25 cellular contexts compared by ENCODE assay signal in genomic region chr11:93143186-93143585, GRCh38. TPM values are rescaled to one million over a fixed set of nuclear protein-coding genes. Genes with fewer than 3 reads are reported as not detected.
DNase-seq lines count a peak whose midpoint lies in the region; ATAC-seq lines count a peak whose summit lies in the region.
"Had no signal": no experiment of that assay in that cellular context is flagged by ENCODE, and none has a peak within 500 bp of the region (broad histone marks: within the 10 kb centered on the region; RNA-seq: fewer than 3 reads in every experiment).

No MANE protein-coding gene starts in this region.

- DNase-seq in activated CD8-positive, alpha-beta memory T cell treated with anti-CD3 and anti-CD28 coated beads, Interleukin-2, amount 10 ng/mL, durations not matched to agents 7 days and 5 days: no peak
- no peak for DNase-seq in activated CD8-positive, alpha-beta memory T cell treated with anti-CD3 and anti-CD28 coated beads for 24 hours
- DNase-seq in activated T-helper 2 cell treated with anti-CD3 and anti-CD28 coated beads, Interferon-gamma antibody, Interleukin-2, Interleukin-4, amounts not matched to agents 10 μg/mL and 5 μg/mL and 100 μg/mL, durations not matched to agents 14 hours and 24 hours and 36 hours (ENCODE audit: low spot score): no peak
- peak; percentile 73 for DNase-seq in fibroblast of peridontal ligament (ENCODE audit: extremely low read depth)
- no peak for DNase-seq in activated T-cell treated with anti-CD3 and anti-CD28 coated beads for 4 hours
- no peak for DNase-seq in DMS53 treated with DMSO at 0.1 percent for 48 hours (lab: John Stamatoyannopoulos, UW; ENCODE audit: unreplicated experiment)
- DNase-seq in SIG-M5 treated with dmso at 0.1 percent for 504 hours (lab: John Stamatoyannopoulos, UW; ENCODE audit: unreplicated experiment): no peak
- DNase-seq in NCI-H2081 (lab: John Stamatoyannopoulos, UW): no peak
- DNase-seq: 8988T; activated CD4-positive, alpha-beta T cell treated with anti-CD3 and anti-CD28 coated beads for 48 hours; activated naive CD4-positive, alpha-beta T cell treated with anti-CD3 and anti-CD28 coated beads for 36 hours; activated T-cell treated with anti-CD3 and anti-CD28 coated beads, Interleukin-2, amount 50 U/mL, for 72 hours; amniotic stem cell; CD8-positive, alpha-beta T cell; H7; Kasumi-1; left lung; mesendoderm; NCI-H187; NCI-H524; NK-92 treated with Interleukin-12 subunit alpha and Interleukin-12 subunit beta, amount 100 ng/mL, for 24 hours; psoas muscle; Right ventricle myocardium superior; uterus had no signal

- peaks cover 11% of the 10 kb centered on the region for H3K4me1 Mint-ChIP-seq in activated CD8-positive, alpha-beta memory T cell treated with anti-CD3 and anti-CD28 coated beads, Interleukin-2, amount 10 ng/mL, durations not matched to agents 7 days and 5 days
- H3K4me1 Mint-ChIP-seq in activated T-helper 2 cell treated with anti-CD3 and anti-CD28 coated beads, Interferon-gamma antibody, Interleukin-2, Interleukin-4, amounts not matched to agents 10 μg/mL and 5 μg/mL and 100 μg/mL, durations not matched to agents 14 hours and 24 hours and 36 hours (ENCODE audit: low read depth): peaks cover 9% of the 10 kb centered on the region

- no peaks in the 10 kb centered on the region for H3K36me3 Mint-ChIP-seq in activated CD8-positive, alpha-beta memory T cell treated with anti-CD3 and anti-CD28 coated beads, Interleukin-2, amount 10 ng/mL, durations not matched to agents 7 days and 5 days
- no peaks in the 10 kb centered on the region for H3K36me3 Mint-ChIP-seq in activated T-helper 2 cell treated with anti-CD3 and anti-CD28 coated beads, Interferon-gamma antibody, Interleukin-2, Interleukin-4, amounts not matched to agents 10 μg/mL and 5 μg/mL and 100 μg/mL, durations not matched to agents 14 hours and 24 hours and 36 hours (ENCODE audit: low read depth)

- no peaks in the 10 kb centered on the region for H3K27me3 Mint-ChIP-seq in activated CD8-positive, alpha-beta memory T cell treated with anti-CD3 and anti-CD28 coated beads, Interleukin-2, amount 10 ng/mL, durations not matched to agents 7 days and 5 days
- H3K27me3 Mint-ChIP-seq in activated T-helper 2 cell treated with anti-CD3 and anti-CD28 coated beads, Interferon-gamma antibody, Interleukin-2, Interleukin-4, amounts not matched to agents 10 μg/mL and 5 μg/mL and 100 μg/mL, durations not matched to agents 14 hours and 24 hours and 36 hours (ENCODE audit: low read depth): no peaks in the 10 kb centered on the region
- H3K27me3 Mint-ChIP-seq: stimulated activated naive CD8-positive, alpha-beta T cell treated with anti-CD3 and anti-CD28 coated beads, Interleukin-15, Interleukin-2, amounts not matched to agents 100 ng/mL and 50 ng/mL, for 24 hours had no signal

- no peak overlapping the region for H3K4me3 Mint-ChIP-seq in activated CD8-positive, alpha-beta memory T cell treated with anti-CD3 and anti-CD28 coated beads, Interleukin-2, amount 10 ng/mL, durations not matched to agents 7 days and 5 days
- no peak overlapping the region for H3K4me3 Mint-ChIP-seq in activated T-helper 2 cell treated with anti-CD3 and anti-CD28 coated beads, Interferon-gamma antibody, Interleukin-2, Interleukin-4, amounts not matched to agents 10 μg/mL and 5 μg/mL and 100 μg/mL, durations not matched to agents 14 hours and 24 hours and 36 hours (ENCODE audit: low read depth)
- H3K4me3 Mint-ChIP-seq: activated naive CD4-positive, alpha-beta T cell treated with anti-CD3 and anti-CD28 coated beads for 36 hours; activated T-cell treated with anti-CD3 and anti-CD28 coated beads, Interleukin-2, amount 50 U/mL, for 72 hours; CD8-positive, alpha-beta T cell; stimulated activated naive CD8-positive, alpha-beta T cell treated with anti-CD3 and anti-CD28 coated beads, Interleukin-15, Interleukin-2, amounts not matched to agents 100 ng/mL and 50 ng/mL, for 24 hours had no signal

- intact Hi-C loops in activated T-helper 2 cell treated with anti-CD3 and anti-CD28 coated beads, Interferon-gamma antibody, Interleukin-2, Interleukin-4, amounts not matched to agents 10 μg/mL and 5 μg/mL and 100 μg/mL, durations not matched to agents 14 hours and 24 hours and 36 hours (cut with micrococcal nuclease): no loop called here

- no peaks in the 10 kb centered on the region for H3K9me3 Mint-ChIP-seq in activated CD8-positive, alpha-beta memory T cell treated with anti-CD3 and anti-CD28 coated beads, Interleukin-2, amount 10 ng/mL, durations not matched to agents 7 days and 5 days (ENCODE audit: low read depth)
- no peaks in the 10 kb centered on the region for H3K9me3 Mint-ChIP-seq in activated T-helper 2 cell treated with anti-CD3 and anti-CD28 coated beads, Interferon-gamma antibody, Interleukin-2, Interleukin-4, amounts not matched to agents 10 μg/mL and 5 μg/mL and 100 μg/mL, durations not matched to agents 14 hours and 24 hours and 36 hours
- H3K9me3 Mint-ChIP-seq: activated naive CD4-positive, alpha-beta T cell treated with anti-CD3 and anti-CD28 coated beads for 36 hours; activated T-cell treated with anti-CD3 and anti-CD28 coated beads, Interleukin-2, amount 50 U/mL, for 72 hours; CD8-positive, alpha-beta T cell; stimulated activated naive CD8-positive, alpha-beta T cell treated with anti-CD3 and anti-CD28 coated beads, Interleukin-15, Interleukin-2, amounts not matched to agents 100 ng/mL and 50 ng/mL, for 24 hours had no signal

- peak overlapping the region; percentile 47 for H3K27ac Mint-ChIP-seq in activated CD8-positive, alpha-beta memory T cell treated with anti-CD3 and anti-CD28 coated beads, Interleukin-2, amount 10 ng/mL, durations not matched to agents 7 days and 5 days
- peak overlapping the region; percentile 25 for H3K27ac Mint-ChIP-seq in activated T-helper 2 cell treated with anti-CD3 and anti-CD28 coated beads, Interferon-gamma antibody, Interleukin-2, Interleukin-4, amounts not matched to agents 10 μg/mL and 5 μg/mL and 100 μg/mL, durations not matched to agents 14 hours and 24 hours and 36 hours
- H3K27ac Mint-ChIP-seq: activated naive CD4-positive, alpha-beta T cell treated with anti-CD3 and anti-CD28 coated beads for 36 hours; activated T-cell treated with anti-CD3 and anti-CD28 coated beads, Interleukin-2, amount 50 U/mL, for 72 hours; CD8-positive, alpha-beta T cell; stimulated activated naive CD8-positive, alpha-beta T cell treated with anti-CD3 and anti-CD28 coated beads, Interleukin-15, Interleukin-2, amounts not matched to agents 100 ng/mL and 50 ng/mL, for 24 hours had no signal

- CTCF ChIA-PET in activated CD8-positive, alpha-beta memory T cell treated with anti-CD3 and anti-CD28 coated beads, Interleukin-2, amount 10 ng/mL, durations not matched to agents 7 days and 5 days (lab: Charles Lee): no interaction called here

- ATAC-seq in activated CD8-positive, alpha-beta memory T cell treated with anti-CD3 and anti-CD28 coated beads, Interleukin-2, amount 10 ng/mL, durations not matched to agents 7 days and 5 days: no peak
- ATAC-seq: activated T-cell treated with anti-CD3 and anti-CD28 coated beads, Interleukin-2, amount 50 U/mL, for 72 hours; CD8-positive, alpha-beta T cell; left lung; psoas muscle had no signal

RNA-seq across cellular contexts. Expression of gene SLC36A4, which starts 54.6 kb away (rescaled TPM):
- total RNA-seq in activated CD8-positive, alpha-beta memory T cell treated with anti-CD3 and anti-CD28 coated beads, Interleukin-2, amount 10 ng/mL, durations not matched to agents 7 days and 5 days: 10 to 100 TPM in 1 of 2 experiments, 1 to 10 TPM in 1; 6.7 to 10.8 TPM
- total RNA-seq in activated T-helper 2 cell treated with anti-CD3 and anti-CD28 coated beads, Interferon-gamma antibody, Interleukin-2, Interleukin-4, amounts not matched to agents 10 μg/mL and 5 μg/mL and 100 μg/mL, durations not matched to agents 14 hours and 24 hours and 36 hours: 18.9 and 19.8 TPM in 2 replicates
